In genomic region chr3:50318615-50319014, GRCh38 we compare ENCODE assay signal across 13 cellular contexts. TPM values are rescaled to one million over a fixed set of nuclear protein-coding genes. Genes with fewer than 3 reads are reported as not detected.
DNase-seq lines count a peak whose midpoint lies in the region; ATAC-seq, FAIRE-seq and TF ChIP-seq lines count a peak whose summit lies in the region.
"Had no signal": no experiment of that assay in that cellular context is flagged by ENCODE, and none has a peak within 500 bp of the region (broad histone marks: within the 10 kb centered on the region; RNA-seq: fewer than 3 reads in every experiment).

No MANE protein-coding gene starts in this region.

- H2BK12ac ChIP-seq in H1 (ENCODE audit: low read depth, low read length): no peak overlapping the region

- H3K27ac ChIP-seq in left ventricle myocardium inferior (replicated peaks) (peak overlapping the region; percentile 99), H1 (ENCODE audit: low read depth, low read length) (0 out of 2 replicates have a peak overlapping the region, but pooled peaks have one; percentile 32)

- 0 out of 2 replicates have a peak overlapping the region, but pooled peaks have one; percentile 7 for H4K8ac ChIP-seq in H1 (ENCODE audit: extremely low read depth, insufficient read depth, low read length)

- CTCF ChIA-PET in H1 (lab: Charles Lee; ENCODE audit: partially characterized antibody): interaction anchor here (0.6 to 3.9 kb wide), 10 partner anchors 10 to 197 kb away, joined by 3 to 17 read pairs (median 4); partner anchors contain the start of genes HYAL1 and TUSC2
- CTCF ChIA-PET in Caco-2 (lab: Charles Lee): no interaction called here

- H2BK15ac ChIP-seq in H1 (ENCODE audit: low read length): no peak overlapping the region

- peaks cover 20% of the 10 kb centered on the region for H3K79me1 ChIP-seq in H1 (ENCODE audit: low read depth, low read length)

- H3K36me3 Mint-ChIP-seq in naive thymus-derived CD8-positive, alpha-beta T cell: no peaks in the 10 kb centered on the region
- H3K36me3 Mint-ChIP-seq in Caco-2 (ENCODE audit: insufficient read depth, unreplicated experiment): peaks cover 46% of the 10 kb centered on the region

- H4K5ac ChIP-seq in H1 (ENCODE audit: insufficient read length, low read depth, low read length): no peak overlapping the region

- TF ChIP-seq RAD21 in H1 (IDR thresholded peaks at IDR 0.05 in 1 of 2, conservative IDR thresholded peaks at IDR 0.05 in 1 of 2; ENCODE audit: low read depth in 2 of 2, low read length in 2 of 2): no peak

- peak overlapping the region in 6 of 10 donors; percentile 9 to 95 (median 48) for H3K4me3 Mint-ChIP-seq in naive thymus-derived CD8-positive, alpha-beta T cell
- no peak overlapping the region for H3K4me3 Mint-ChIP-seq in Caco-2 (ENCODE audit: unreplicated experiment)

- TF ChIP-seq EP300 in H1 (IDR thresholded peaks at IDR 0.05; ENCODE audit: borderline replicate concordance in 1 of 2, low read depth in 2 of 2, low read length in 2 of 2): no peak

- peaks cover 19 to 55% (median 45%) of the 10 kb centered on the region in 4 donors for H3K4me1 Mint-ChIP-seq in naive thymus-derived CD8-positive, alpha-beta T cell
- H3K4me1 Mint-ChIP-seq in Caco-2 (ENCODE audit: low read depth, unreplicated experiment): peaks cover 17% of the 10 kb centered on the region

- no peaks in the 10 kb centered on the region for H3K27me3 Mint-ChIP-seq in naive thymus-derived CD8-positive, alpha-beta T cell
- H3K27me3 Mint-ChIP-seq in Caco-2 (ENCODE audit: insufficient read depth, unreplicated experiment): no peaks in the 10 kb centered on the region

- H4K20me1 ChIP-seq in H1 (replicated peaks in 1 of 2; ENCODE audit: control insufficient read depth in 1 of 2, insufficient read depth in 2 of 2, low read length in 2 of 2): peaks cover 19 to 35% of the 10 kb centered on the region in 2 experiments

- FAIRE-seq in H1 (lab: Jason Lieb, UNC): no peak
- FAIRE-seq: urothelium cell line had no signal

- TF ChIP-seq CTCF in left ventricle myocardium inferior (IDR thresholded peaks at IDR 0.05; ENCODE audit: borderline replicate concordance) (no peak), H1 (IDR thresholded peaks at IDR 0.05; ENCODE audit: control extremely low read depth in 1 of 3, insufficient read depth in 1 of 3, low read depth in 1 of 3, low read length in 3 of 3) (no peak), Caco-2 (IDR thresholded peaks at IDR 0.05; ENCODE audit: insufficient read depth in 1 of 2, low read depth in 1 of 2, low read length in 1 of 2, severe bottlenecking in 1 of 2, unreplicated experiment in 1 of 2) (no peak)

- H3K79me2 ChIP-seq in H1 (ENCODE audit: control insufficient read depth in 1 of 2, insufficient read depth in 2 of 2, low read length in 2 of 2): peaks cover 0 to 25% of the 10 kb centered on the region in 2 experiments; a peak in 3 of 4 replicates

- no peak overlapping the region for H2AK5ac ChIP-seq in H1 (ENCODE audit: low read depth, low read length)

- no peak overlapping the region for H4K91ac ChIP-seq in H1 (replicated peaks; ENCODE audit: insufficient read length, low read length)

- peak overlapping the region; percentile 86 for H3K4me3 ChIP-seq in left ventricle myocardium inferior
- H3K4me3 ChIP-seq in H1 (ENCODE audit: extremely low read depth in 1 of 4, insufficient read depth in 2 of 4, low read depth in 3 of 4, low read length in 4 of 4): no peak overlapping the region
- H3K4me3 ChIP-seq in Caco-2 (ENCODE audit: low read depth, low read length): no peak overlapping the region

- BruUV-seq in Caco-2 (replicated peaks; lab: Mats Ljungman, UMichigan): no TSS peak

- peaks cover 17% of the 10 kb centered on the region for H3K23me2 ChIP-seq in H1 (ENCODE audit: low read depth, low read length)

- no peak overlapping the region for H3K14ac ChIP-seq in H1 (ENCODE audit: insufficient read length)

- H3K9me3 Mint-ChIP-seq in naive thymus-derived CD8-positive, alpha-beta T cell: no peaks in the 10 kb centered on the region
- no peaks in the 10 kb centered on the region for H3K9me3 Mint-ChIP-seq in Caco-2 (ENCODE audit: unreplicated experiment)

- intact Hi-C loops in left ventricle myocardium inferior (cut with micrococcal nuclease): no loop called here
- intact Hi-C loops in Right ventricle myocardium superior (cut with DNase I): no loop called here
- intact Hi-C loops in Caco-2 (cut with micrococcal nuclease; ENCODE audit: unreplicated experiment): no loop called here

- no peak for ATAC-seq in Right ventricle myocardium superior (ENCODE audit: poor library complexity)
- ATAC-seq in naive thymus-derived CD8-positive, alpha-beta T cell: no peak

- DNase-seq in left ventricle myocardium inferior (no peak), Right ventricle myocardium superior (no peak), H1 (ENCODE audit: low read depth in 1 of 2, low spot score in 2 of 2) (no peak), Caco-2 (no peak), NCI-H446 (lab: John Stamatoyannopoulos, UW) (no peak), SKM-1 (lab: John Stamatoyannopoulos, UW; ENCODE audit: unreplicated experiment) (no peak), NCI-H524 (lab: John Stamatoyannopoulos, UW) (no peak)
- DNase-seq in naive thymus-derived CD8-positive, alpha-beta T cell: no peak
- DNase-seq: activated naive CD4-positive, alpha-beta T cell treated with Interleukin-2 at 50 U/mL for 16 hours; cortex of kidney; NCI-H2227 treated with DMSO at 0.1 percent for 48 hours had no signal

- H3K4ac ChIP-seq in H1 (replicated peaks; ENCODE audit: insufficient read length, low read depth, low read length): no peak overlapping the region

- peak overlapping the region in 3 of 10 donors; percentile 49 to 74 (median 68) for H3K27ac Mint-ChIP-seq in naive thymus-derived CD8-positive, alpha-beta T cell
- H3K27ac Mint-ChIP-seq in Caco-2 (ENCODE audit: unreplicated experiment): no peak overlapping the region

- H3K18ac ChIP-seq in H1 (ENCODE audit: extremely low read depth, low read length): no peak overlapping the region

- H3K9me3 ChIP-seq in left ventricle myocardium inferior (replicated peaks) (no peaks in the 10 kb centered on the region), H1 (ENCODE audit: insufficient read depth in 2 of 2, low read depth in 1 of 2, low read length in 1 of 2) (no peaks in the 10 kb centered on the region), Caco-2 (no peaks in the 10 kb centered on the region)

- H3K9ac ChIP-seq in H1 (replicated peaks in 1 of 4; ENCODE audit: extremely low read depth in 1 of 4, low read depth in 3 of 4, low read length in 3 of 4): no peak overlapping the region

- H2BK120ac ChIP-seq in H1 (replicated peaks; ENCODE audit: low read depth, low read length): no peak overlapping the region

- H3K56ac ChIP-seq in H1 (replicated peaks; ENCODE audit: insufficient read length, low read depth, low read length): no peak overlapping the region

- 92% methylated on average over 10 of the region's 10 CpGs; no CpG with 5 or more reads in 1 of the 2 experiments for WGBS in H1 (ENCODE audit: extremely low coverage in 1 of 2, insufficient coverage in 1 of 2, insufficient read length in 1 of 2, insufficient replicate concordance in 2 of 2, low coverage in 1 of 2, low lambda C conversion rate in 2 of 2, missing lambda C conversion rate in 1 of 2), 2 experiments

- H2AFZ ChIP-seq in H1 (ENCODE audit: low read length): no peak overlapping the region

- no peak for TF ChIP-seq POLR2A in H1 (IDR thresholded peaks at IDR 0.05; ENCODE audit: control extremely low read depth in 1 of 2, low read depth in 2 of 2, low read length in 2 of 2)

- H3K36me3 ChIP-seq in left ventricle myocardium inferior (peaks cover 45% of the 10 kb centered on the region), H1 (ENCODE audit: control insufficient read depth in 2 of 4, insufficient read depth in 4 of 4, low read length in 3 of 4) (peaks cover 16 to 34% (median 28%) of the 10 kb centered on the region in 4 experiments), Caco-2 (ENCODE audit: control insufficient read depth, insufficient read depth, low read length) (peaks cover 4% of the 10 kb centered on the region)

- H3K4me1 ChIP-seq in left ventricle myocardium inferior: peaks cover 96% of the 10 kb centered on the region
- H3K4me1 ChIP-seq in H1 (replicated peaks in 1 of 4; ENCODE audit: control insufficient read depth in 3 of 4, insufficient read depth in 4 of 4, low read length in 3 of 4): peaks cover 0 to 27% (median 18%) of the 10 kb centered on the region in 4 experiments; a peak in 6 of 7 replicates
- peaks cover 25% of the 10 kb centered on the region for H3K4me1 ChIP-seq in Caco-2

- POLR2A ChIA-PET in H1 (lab: Charles Lee; ENCODE audit: partially characterized antibody): interaction anchor here (0.8 to 12.6 kb wide), 7 partner anchors 11 to 67 kb away, joined by 3 to 149 read pairs (median 5); partner anchors contain the start of genes HYAL1, HYAL3, NAA80 and TUSC2
- POLR2A ChIA-PET in naive thymus-derived CD8-positive, alpha-beta T cell (lab: Charles Lee): interaction anchor here (0.8 to 3.4 kb wide), 5 partner anchors 9 to 27 kb away, joined by 3 to 17 read pairs (median 9); partner anchors contain the start of genes HYAL3, IFRD2, NAA80 and TUSC2
- POLR2A ChIA-PET in Caco-2 (lab: Charles Lee): no interaction called here

- H3K27me3 ChIP-seq in left ventricle myocardium inferior (ENCODE audit: low read depth) (no peaks in the 10 kb centered on the region), H1 (replicated peaks in 1 of 4; ENCODE audit: control insufficient read depth in 3 of 4, extremely low read depth in 1 of 4, insufficient read depth in 3 of 4, low read length in 3 of 4) (no peaks in the 10 kb centered on the region), Caco-2 (replicated peaks; ENCODE audit: control insufficient read depth, insufficient read depth, low read length) (no peaks in the 10 kb centered on the region)

- H3K4me2 ChIP-seq in H1 (ENCODE audit: insufficient read depth in 1 of 2, low read depth in 2 of 2, low read length in 2 of 2): no peak overlapping the region

- H2BK5ac ChIP-seq in H1 (ENCODE audit: low read depth, low read length): no peak overlapping the region

- H2BK20ac ChIP-seq in H1 (ENCODE audit: low read length): no peak overlapping the region

- no peak overlapping the region for H3K23ac ChIP-seq in H1 (ENCODE audit: insufficient read length)

RNA-seq across cellular contexts. Expression of gene HYAL2, which starts 3.9 kb away (rescaled TPM):
- total RNA-seq in left ventricle myocardium inferior (38.9 TPM), Right ventricle myocardium superior (33.8 TPM), Caco-2 (2022) (30.1 and 31.6 TPM in 2 replicates)
- total RNA-seq in H1 (2021; fragmentation: NEBNext Ultra II Directional; extraction: Animal tissue kit (Norgen Biotek cat#: 25700)): 51.9 and 52.2 TPM in 2 replicates
- polyA plus RNA-seq in H1 (2011; rRNA removed): 176 and 199 TPM in 2 replicates
- 123 TPM for polyA plus RNA-seq in H1 (2011; cell fraction: cytosol; rRNA removed)
- polyA plus RNA-seq in H1 (2011; cell fraction: nucleus; rRNA removed): 151 TPM
- 31.1 to 66.1 TPM (median 59.2 TPM) in 4 replicates for polyA plus RNA-seq in H1 (2012, experiment 1 of 2)
- polyA plus RNA-seq in H1 (2012, experiment 2 of 2): 59.1 TPM
- 78.6 TPM for polyA plus RNA-seq in H1 (2013, experiment 1 of 2)
- 81.3 TPM for polyA plus RNA-seq in H1 (2013, experiment 2 of 2)
- polyA minus RNA-seq in H1 (2011; rRNA and poly(A)+ RNA removed): 73.6 and 96.1 TPM in 2 replicates
- 48.2 TPM for polyA minus RNA-seq in H1 (2011; cell fraction: cytosol; rRNA and poly(A)+ RNA removed)
- polyA minus RNA-seq in H1 (2011; cell fraction: nucleus; rRNA and poly(A)+ RNA removed): 64.4 TPM
- total RNA-seq in naive thymus-derived CD8-positive, alpha-beta T cell: 1 to 10 TPM; 2.0 to 2.5 TPM
- 1 to 10 TPM; 1.8 to 6.1 (median 3.4) TPM for polyA plus RNA-seq in naive thymus-derived CD8-positive, alpha-beta T cell

RNA-seq across cellular contexts. Expression of gene TUSC2, which starts 9.4 kb away (rescaled TPM):
- 32.9 TPM for total RNA-seq in left ventricle myocardium inferior
- total RNA-seq in Right ventricle myocardium superior: 28.2 TPM
- total RNA-seq in H1 (2021; fragmentation: NEBNext Ultra II Directional; extraction: Animal tissue kit (Norgen Biotek cat#: 25700)): 30.8 and 33.3 TPM in 2 replicates
- 65.4 and 73.6 TPM in 2 replicates for polyA plus RNA-seq in H1 (2011; rRNA removed)
- polyA plus RNA-seq in H1 (2011; cell fraction: cytosol; rRNA removed): 61.2 TPM
- 48.4 TPM for polyA plus RNA-seq in H1 (2011; cell fraction: nucleus; rRNA removed)
- 37.2 to 43.9 TPM (median 39.9 TPM) in 4 replicates for polyA plus RNA-seq in H1 (2012, experiment 1 of 2)
- 39.5 TPM for polyA plus RNA-seq in H1 (2012, experiment 2 of 2)
- 27.0 TPM for polyA plus RNA-seq in H1 (2013, experiment 1 of 2)
- polyA plus RNA-seq in H1 (2013, experiment 2 of 2): 26.3 TPM
- 23.2 and 29.9 TPM in 2 replicates for polyA minus RNA-seq in H1 (2011; rRNA and poly(A)+ RNA removed)
- polyA minus RNA-seq in H1 (2011; cell fraction: cytosol; rRNA and poly(A)+ RNA removed): 10.8 TPM
- 14.3 TPM for polyA minus RNA-seq in H1 (2011; cell fraction: nucleus; rRNA and poly(A)+ RNA removed)
- total RNA-seq in naive thymus-derived CD8-positive, alpha-beta T cell: 10 to 100 TPM; 21.8 to 22.7 TPM
- polyA plus RNA-seq in naive thymus-derived CD8-positive, alpha-beta T cell: 10 to 100 TPM; 48.4 to 54.3 (median 53.7) TPM
- total RNA-seq in Caco-2 (2022): 34.9 and 38.3 TPM in 2 replicates

RNA-seq across cellular contexts. Expression of gene HYAL1, which starts 15.2 kb away (rescaled TPM):
- total RNA-seq in left ventricle myocardium inferior (52.2 TPM), Right ventricle myocardium superior (66.5 TPM), Caco-2 (2022) (2.3 and 2.6 TPM in 2 replicates)
- total RNA-seq in H1 (2021; fragmentation: NEBNext Ultra II Directional; extraction: Animal tissue kit (Norgen Biotek cat#: 25700)): 1.7 and 2.0 TPM in 2 replicates
- 5.4 and 9.1 TPM in 2 replicates for polyA plus RNA-seq in H1 (2011; rRNA removed)
- 5.7 TPM for polyA plus RNA-seq in H1 (2011; cell fraction: cytosol; rRNA removed)
- 6.6 TPM for polyA plus RNA-seq in H1 (2011; cell fraction: nucleus; rRNA removed)
- polyA plus RNA-seq in H1 (2012, experiment 1 of 2): 3.9 to 4.4 TPM (median 4.0 TPM) in 4 replicates
- polyA plus RNA-seq in H1 (2012, experiment 2 of 2): 2.7 TPM
- polyA plus RNA-seq in H1 (2013, experiment 1 of 2): 4.9 TPM
- polyA plus RNA-seq in H1 (2013, experiment 2 of 2): 4.1 TPM
- 5.0 and 5.9 TPM in 2 replicates for polyA minus RNA-seq in H1 (2011; rRNA and poly(A)+ RNA removed)
- polyA minus RNA-seq in H1 (2011; cell fraction: cytosol; rRNA and poly(A)+ RNA removed): 4.9 TPM
- polyA minus RNA-seq in H1 (2011; cell fraction: nucleus; rRNA and poly(A)+ RNA removed): 6.2 TPM
- total RNA-seq in naive thymus-derived CD8-positive, alpha-beta T cell: under 1 TPM; 0.16 to 0.39 TPM
- polyA plus RNA-seq in naive thymus-derived CD8-positive, alpha-beta T cell: under 1 TPM in 2 of 3 donors, not detected in 1; 0.54 to 0.75 TPM
- total RNA-seq: M059J had no signal

RNA-seq across cellular contexts. Expression of gene HYAL3, which starts 19.4 kb away (rescaled TPM):
- 1.2 TPM for total RNA-seq in left ventricle myocardium inferior
- 1.2 TPM for total RNA-seq in Right ventricle myocardium superior
- total RNA-seq in H1 (2021; fragmentation: NEBNext Ultra II Directional; extraction: Animal tissue kit (Norgen Biotek cat#: 25700)): 3.2 and 4.9 TPM in 2 replicates
- 12.2 and 13.0 TPM in 2 replicates for polyA plus RNA-seq in H1 (2011; rRNA removed)
- polyA plus RNA-seq in H1 (2011; cell fraction: cytosol; rRNA removed): 7.5 TPM
- polyA plus RNA-seq in H1 (2011; cell fraction: nucleus; rRNA removed): 9.4 TPM
- polyA plus RNA-seq in H1 (2012, experiment 1 of 2): 3.3 to 4.6 TPM (median 4.3 TPM) in 4 replicates
- 6.7 TPM for polyA plus RNA-seq in H1 (2012, experiment 2 of 2)
- polyA plus RNA-seq in H1 (2013, experiment 1 of 2): 3.5 TPM
- 3.8 TPM for polyA plus RNA-seq in H1 (2013, experiment 2 of 2)
- 2.1 and 6.2 TPM in 2 replicates for polyA minus RNA-seq in H1 (2011; rRNA and poly(A)+ RNA removed)
- 5.6 TPM for polyA minus RNA-seq in H1 (2011; cell fraction: cytosol; rRNA and poly(A)+ RNA removed)
- 5.2 TPM for polyA minus RNA-seq in H1 (2011; cell fraction: nucleus; rRNA and poly(A)+ RNA removed)
- 1 to 10 TPM; 3.2 to 4.7 TPM for total RNA-seq in naive thymus-derived CD8-positive, alpha-beta T cell
- polyA plus RNA-seq in naive thymus-derived CD8-positive, alpha-beta T cell: 1 to 10 TPM; 2.5 to 3.8 (median 3.0) TPM
- 5.2 and 6.8 TPM in 2 replicates for total RNA-seq in Caco-2 (2022)

RNA-seq across cellular contexts. Expression of gene NAA80, which starts 19.4 kb away (rescaled TPM):
- 5.3 TPM for total RNA-seq in left ventricle myocardium inferior
- 6.3 TPM for total RNA-seq in Right ventricle myocardium superior
- total RNA-seq in H1 (2021; fragmentation: NEBNext Ultra II Directional; extraction: Animal tissue kit (Norgen Biotek cat#: 25700)): 10.1 and 11.3 TPM in 2 replicates
- 16.7 and 23.9 TPM in 2 replicates for polyA plus RNA-seq in H1 (2011; rRNA removed)
- polyA plus RNA-seq in H1 (2011; cell fraction: cytosol; rRNA removed): 12.0 TPM
- polyA plus RNA-seq in H1 (2011; cell fraction: nucleus; rRNA removed): 36.5 TPM
- polyA plus RNA-seq in H1 (2012, experiment 1 of 2): 5.4 to 12.0 TPM (median 10.1 TPM) in 4 replicates
- polyA plus RNA-seq in H1 (2012, experiment 2 of 2): 10.8 TPM
- polyA plus RNA-seq in H1 (2013, experiment 1 of 2): 10.9 TPM
- 11.2 TPM for polyA plus RNA-seq in H1 (2013, experiment 2 of 2)
- 7.2 and 13.4 TPM in 2 replicates for polyA minus RNA-seq in H1 (2011; rRNA and poly(A)+ RNA removed)
- 3.4 TPM for polyA minus RNA-seq in H1 (2011; cell fraction: cytosol; rRNA and poly(A)+ RNA removed)
- 15.6 TPM for polyA minus RNA-seq in H1 (2011; cell fraction: nucleus; rRNA and poly(A)+ RNA removed)
- 10 to 100 TPM; 33.8 to 36.8 TPM for total RNA-seq in naive thymus-derived CD8-positive, alpha-beta T cell
- 10 to 100 TPM; 10.8 to 18.7 (median 17.4) TPM for polyA plus RNA-seq in naive thymus-derived CD8-positive, alpha-beta T cell
- 6.7 and 8.2 TPM in 2 replicates for total RNA-seq in Caco-2 (2022)

Comparison
In these comparisons a context has a peak if more than half of its experiments do, and no peak if none do; other contexts are left out.
1. RNA of gene HYAL1, which starts 15.2 kb away (total RNA-seq): 66.5 TPM in Right ventricle myocardium superior (single experiment) and 52.2 TPM in left ventricle myocardium inferior (single experiment); 2.3 to 2.6 TPM in Caco-2, 1.7 to 2.0 TPM in H1 and 0.16 to 0.39 TPM in naive thymus-derived CD8-positive, alpha-beta T cell; every median in the first group is over 10 times any median in the second.